ENCODE assay signal across 2 cellular contexts in the genomic region with DNA sequence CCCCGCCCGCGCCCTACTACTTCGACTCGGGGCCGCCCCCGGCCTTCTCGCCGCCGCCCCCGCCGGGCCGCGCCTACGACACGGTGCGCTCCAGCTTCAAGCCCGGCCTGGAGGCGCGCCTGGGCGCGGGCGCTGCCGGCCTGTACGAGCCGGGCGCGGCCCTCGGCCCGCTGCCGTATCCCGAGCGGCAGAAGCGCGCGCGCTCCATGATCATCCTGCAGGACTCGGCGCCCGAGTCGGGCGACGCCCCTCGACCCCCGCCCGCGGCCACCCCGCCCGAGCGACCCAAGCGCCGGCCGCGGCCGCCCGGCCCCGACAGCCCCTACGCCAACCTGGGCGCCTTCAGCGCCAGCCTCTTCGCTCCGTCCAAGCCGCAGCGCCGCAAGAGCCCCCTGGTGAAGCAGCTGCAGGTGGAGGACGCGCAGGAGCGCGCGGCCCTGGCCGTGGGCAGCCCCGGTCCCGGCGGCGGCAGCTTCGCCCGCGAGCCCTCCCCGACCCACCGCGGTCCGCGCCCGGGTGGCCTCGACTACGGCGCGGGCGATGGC.
TF ChIP-seq lines count a peak whose summit lies in the region.

No MANE protein-coding gene starts in this region.

TF ChIP-seq in SK-N-SH, 30 proteins besides CTCF, POLR2A, EP300 and RAD21 (continued from another document):
- TF ChIP-seq, protein P1, sequence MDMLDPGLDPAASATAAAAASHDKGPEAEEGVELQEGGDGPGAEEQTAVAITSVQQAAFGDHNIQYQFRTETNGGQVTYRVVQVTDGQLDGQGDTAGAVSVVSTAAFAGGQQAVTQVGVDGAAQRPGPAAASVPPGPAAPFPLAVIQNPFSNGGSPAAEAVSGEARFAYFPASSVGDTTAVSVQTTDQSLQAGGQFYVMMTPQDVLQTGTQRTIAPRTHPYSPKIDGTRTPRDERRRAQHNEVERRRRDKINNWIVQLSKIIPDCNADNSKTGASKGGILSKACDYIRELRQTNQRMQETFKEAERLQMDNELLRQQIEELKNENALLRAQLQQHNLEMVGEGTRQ (IDR thresholded peaks at IDR 0.05; ENCODE audit: borderline replicate concordance, low read depth, low read length): no peak
- TF ChIP-seq, protein P2, sequence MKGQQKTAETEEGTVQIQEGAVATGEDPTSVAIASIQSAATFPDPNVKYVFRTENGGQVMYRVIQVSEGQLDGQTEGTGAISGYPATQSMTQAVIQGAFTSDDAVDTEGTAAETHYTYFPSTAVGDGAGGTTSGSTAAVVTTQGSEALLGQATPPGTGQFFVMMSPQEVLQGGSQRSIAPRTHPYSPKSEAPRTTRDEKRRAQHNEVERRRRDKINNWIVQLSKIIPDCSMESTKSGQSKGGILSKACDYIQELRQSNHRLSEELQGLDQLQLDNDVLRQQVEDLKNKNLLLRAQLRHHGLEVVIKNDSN (IDR thresholded peaks at IDR 0.05; ENCODE audit: borderline replicate concordance, low read depth): no peak
- TF ChIP-seq JUND (IDR thresholded peaks at IDR 0.05) (no peak), RFX5 (IDR thresholded peaks at IDR 0.05; ENCODE audit: low read length) (no peak), TEAD4 (IDR thresholded peaks at IDR 0.05; ENCODE audit: borderline replicate concordance, insufficient read depth) (no peak), POLR2AphosphoS5 (IDR thresholded peaks at IDR 0.05; ENCODE audit: low read depth, low read length) (no peak)
TF ChIP-seq in SK-N-SH: peak in this region for 0.

TF ChIP-seq in SK-N-SH treated with all-trans-retinoic acid at 6 μM for 48 hours, 23 proteins besides CTCF, POLR2A, EP300 and RAD21 (continued from another document):
- TF ChIP-seq, protein P3, sequence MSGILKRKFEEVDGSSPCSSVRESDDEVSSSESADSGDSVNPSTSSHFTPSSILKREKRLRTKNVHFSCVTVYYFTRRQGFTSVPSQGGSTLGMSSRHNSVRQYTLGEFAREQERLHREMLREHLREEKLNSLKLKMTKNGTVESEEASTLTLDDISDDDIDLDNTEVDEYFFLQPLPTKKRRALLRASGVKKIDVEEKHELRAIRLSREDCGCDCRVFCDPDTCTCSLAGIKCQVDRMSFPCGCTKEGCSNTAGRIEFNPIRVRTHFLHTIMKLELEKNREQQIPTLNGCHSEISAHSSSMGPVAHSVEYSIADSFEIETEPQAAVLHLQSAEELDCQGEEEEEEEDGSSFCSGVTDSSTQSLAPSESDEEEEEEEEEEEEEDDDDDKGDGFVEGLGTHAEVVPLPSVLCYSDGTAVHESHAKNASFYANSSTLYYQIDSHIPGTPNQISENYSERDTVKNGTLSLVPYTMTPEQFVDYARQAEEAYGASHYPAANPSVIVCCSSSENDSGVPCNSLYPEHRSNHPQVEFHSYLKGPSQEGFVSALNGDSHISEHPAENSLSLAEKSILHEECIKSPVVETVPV (CRISPR knock-in tag; IDR thresholded peaks at IDR 0.05): no peak
- TF ChIP-seq, protein P4, sequence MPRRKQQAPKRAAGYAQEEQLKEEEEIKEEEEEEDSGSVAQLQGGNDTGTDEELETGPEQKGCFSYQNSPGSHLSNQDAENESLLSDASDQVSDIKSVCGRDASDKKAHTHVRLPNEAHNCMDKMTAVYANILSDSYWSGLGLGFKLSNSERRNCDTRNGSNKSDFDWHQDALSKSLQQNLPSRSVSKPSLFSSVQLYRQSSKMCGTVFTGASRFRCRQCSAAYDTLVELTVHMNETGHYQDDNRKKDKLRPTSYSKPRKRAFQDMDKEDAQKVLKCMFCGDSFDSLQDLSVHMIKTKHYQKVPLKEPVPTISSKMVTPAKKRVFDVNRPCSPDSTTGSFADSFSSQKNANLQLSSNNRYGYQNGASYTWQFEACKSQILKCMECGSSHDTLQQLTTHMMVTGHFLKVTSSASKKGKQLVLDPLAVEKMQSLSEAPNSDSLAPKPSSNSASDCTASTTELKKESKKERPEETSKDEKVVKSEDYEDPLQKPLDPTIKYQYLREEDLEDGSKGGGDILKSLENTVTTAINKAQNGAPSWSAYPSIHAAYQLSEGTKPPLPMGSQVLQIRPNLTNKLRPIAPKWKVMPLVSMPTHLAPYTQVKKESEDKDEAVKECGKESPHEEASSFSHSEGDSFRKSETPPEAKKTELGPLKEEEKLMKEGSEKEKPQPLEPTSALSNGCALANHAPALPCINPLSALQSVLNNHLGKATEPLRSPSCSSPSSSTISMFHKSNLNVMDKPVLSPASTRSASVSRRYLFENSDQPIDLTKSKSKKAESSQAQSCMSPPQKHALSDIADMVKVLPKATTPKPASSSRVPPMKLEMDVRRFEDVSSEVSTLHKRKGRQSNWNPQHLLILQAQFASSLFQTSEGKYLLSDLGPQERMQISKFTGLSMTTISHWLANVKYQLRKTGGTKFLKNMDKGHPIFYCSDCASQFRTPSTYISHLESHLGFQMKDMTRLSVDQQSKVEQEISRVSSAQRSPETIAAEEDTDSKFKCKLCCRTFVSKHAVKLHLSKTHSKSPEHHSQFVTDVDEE (CRISPR knock-in tag; IDR thresholded peaks at IDR 0.05): no peak
- TF ChIP-seq ZNF565 (CRISPR knock-in tag; conservative IDR thresholded peaks at IDR 0.05; ENCODE audit: low read depth): no peak
- TF ChIP-seq ZNF70 (CRISPR knock-in tag; IDR thresholded peaks at IDR 0.05): no peak
- TF ChIP-seq, protein P5, sequence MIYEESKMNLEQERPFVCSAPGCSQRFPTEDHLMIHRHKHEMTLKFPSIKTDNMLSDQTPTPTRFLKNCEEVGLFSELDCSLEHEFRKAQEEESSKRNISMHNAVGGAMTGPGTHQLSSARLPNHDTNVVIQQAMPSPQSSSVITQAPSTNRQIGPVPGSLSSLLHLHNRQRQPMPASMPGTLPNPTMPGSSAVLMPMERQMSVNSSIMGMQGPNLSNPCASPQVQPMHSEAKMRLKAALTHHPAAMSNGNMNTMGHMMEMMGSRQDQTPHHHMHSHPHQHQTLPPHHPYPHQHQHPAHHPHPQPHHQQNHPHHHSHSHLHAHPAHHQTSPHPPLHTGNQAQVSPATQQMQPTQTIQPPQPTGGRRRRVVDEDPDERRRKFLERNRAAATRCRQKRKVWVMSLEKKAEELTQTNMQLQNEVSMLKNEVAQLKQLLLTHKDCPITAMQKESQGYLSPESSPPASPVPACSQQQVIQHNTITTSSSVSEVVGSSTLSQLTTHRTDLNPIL (CRISPR knock-in tag; IDR thresholded peaks at IDR 0.05; ENCODE audit: low read depth): no peak
- no peak for TF ChIP-seq BACH2 (CRISPR knock-in tag; IDR thresholded peaks at IDR 0.05; ENCODE audit: borderline replicate concordance)
- no peak for TF ChIP-seq CSDC2 (CRISPR knock-in tag; IDR thresholded peaks at IDR 0.05)
- no peak for TF ChIP-seq ISL1 (CRISPR knock-in tag; IDR thresholded peaks at IDR 0.05)
- TF ChIP-seq, protein P6, sequence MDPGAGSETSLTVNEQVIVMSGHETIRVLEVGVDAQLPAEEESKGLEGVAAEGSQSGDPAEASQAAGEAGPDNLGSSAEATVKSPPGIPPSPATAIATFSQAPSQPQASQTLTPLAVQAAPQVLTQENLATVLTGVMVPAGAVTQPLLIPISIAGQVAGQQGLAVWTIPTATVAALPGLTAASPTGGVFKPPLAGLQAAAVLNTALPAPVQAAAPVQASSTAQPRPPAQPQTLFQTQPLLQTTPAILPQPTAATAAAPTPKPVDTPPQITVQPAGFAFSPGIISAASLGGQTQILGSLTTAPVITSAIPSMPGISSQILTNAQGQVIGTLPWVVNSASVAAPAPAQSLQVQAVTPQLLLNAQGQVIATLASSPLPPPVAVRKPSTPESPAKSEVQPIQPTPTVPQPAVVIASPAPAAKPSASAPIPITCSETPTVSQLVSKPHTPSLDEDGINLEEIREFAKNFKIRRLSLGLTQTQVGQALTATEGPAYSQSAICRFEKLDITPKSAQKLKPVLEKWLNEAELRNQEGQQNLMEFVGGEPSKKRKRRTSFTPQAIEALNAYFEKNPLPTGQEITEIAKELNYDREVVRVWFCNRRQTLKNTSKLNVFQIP (CRISPR knock-in tag; IDR thresholded peaks at IDR 0.05; ENCODE audit: borderline replicate concordance, low read depth): no peak
